ENCODE assay signal across 8 cellular contexts in genomic region chr1:161201828-161202712, GRCh38. TPM values are rescaled to one million over a fixed set of nuclear protein-coding genes. Genes with fewer than 3 reads are reported as not detected.
DNase-seq lines count a peak whose midpoint lies in the region; ATAC-seq, FAIRE-seq and TF ChIP-seq lines count a peak whose summit lies in the region.

NDUFS2 (plus strand) TSS chr1:161202367; CDS start chr1:161202386, 19 bp downstream.

- H3K36me3 ChIP-seq in OCI-LY1 (ENCODE audit: insufficient read depth, low read length) (peaks cover 31% of the 10 kb centered on the region), mesodermal cell (ENCODE audit: control insufficient read depth, insufficient read depth, low read length) (peaks cover 36% of the 10 kb centered on the region)

- H3K79me2 ChIP-seq in OCI-LY1 (ENCODE audit: insufficient read depth, low read length): no peaks in the 10 kb centered on the region

- H2AFZ ChIP-seq in OCI-LY1 (ENCODE audit: low read length): peak within 1 kb of the TSS; percentile 27

- H3K27ac ChIP-seq in OCI-LY1 (ENCODE audit: low read depth, low read length, poor library complexity, severe bottlenecking): peak within 1 kb of the TSS; percentile 77
- H3K27ac ChIP-seq in mesodermal cell (ENCODE audit: low read depth, low read length, severe bottlenecking): peak within 1 kb of the TSS; percentile 88

- WGBS in mesodermal cell (ENCODE audit: insufficient coverage in 2 of 2), 2 experiments: 7 to 8% methylated on average over 47 of the region's 53 CpGs

- no peaks in the 10 kb centered on the region for H4K20me1 ChIP-seq in OCI-LY1 (ENCODE audit: insufficient read depth, low read length)

- peak; percentile 94 for FAIRE-seq in endometrium (lab: Jason Lieb, UNC)

- no peaks in the 10 kb centered on the region for H3F3A ChIP-seq in OCI-LY1 (ENCODE audit: insufficient read depth, low read length)

- peaks cover 21% of the 10 kb centered on the region for H3K4me1 ChIP-seq in OCI-LY1 (ENCODE audit: insufficient read depth, low read length, severe bottlenecking)
- H3K4me1 ChIP-seq in mesodermal cell (ENCODE audit: control insufficient read depth, insufficient read depth, low read length, poor library complexity, severe bottlenecking): peaks cover 28% of the 10 kb centered on the region

- H3K4me3 ChIP-seq in OCI-LY1 (ENCODE audit: low read depth, low read length, poor library complexity, severe bottlenecking) (peak within 1 kb of the TSS; percentile 84), mesodermal cell (ENCODE audit: extremely low read depth, insufficient read depth, low read length, poor library complexity, severe bottlenecking) (peak within 1 kb of the TSS; percentile 89)

- peak; percentile 53 for TF ChIP-seq CTCF in OCI-LY1 (IDR thresholded peaks at IDR 0.05; ENCODE audit: low read length)

- DNase-seq in DMS 273 treated with DMSO at 0.1 percent for 48 hours (lab: John Stamatoyannopoulos, UW) (peak; percentile 98), HuH-7 (ENCODE audit: low spot score) (peak; percentile 89)
- peak; percentile 95 for DNase-seq in activated CD8-positive, alpha-beta memory T cell treated with anti-CD3 and anti-CD28 coated beads, Interleukin-2, amount 50 U/mL, for 4 hours
- DNase-seq in stimulated activated CD8-positive, alpha-beta memory T cell treated with anti-CD3 and anti-CD28 coated beads, Interleukin-15, amount 100 ng/mL, for 4 hours (ENCODE audit: low read depth in 2 of 2): peak; percentile 89 to 95

- peak within 1 kb of the TSS; percentile 91 for H3K9ac ChIP-seq in OCI-LY1 (ENCODE audit: low read length)

- H3K27me3 ChIP-seq in OCI-LY1 (ENCODE audit: insufficient read depth, low read length): no peaks in the 10 kb centered on the region

- H3K9me3 ChIP-seq in OCI-LY1 (ENCODE audit: low read length) (no peaks in the 10 kb centered on the region), mesodermal cell (ENCODE audit: control insufficient read depth, low read length) (no peaks in the 10 kb centered on the region)

- no peaks in the 10 kb centered on the region for H3K9me2 ChIP-seq in OCI-LY1 (ENCODE audit: low read depth, low read length)

- peak; percentile 95 for ATAC-seq in GM21515 (IDR thresholded peaks at IDR 0.05; ENCODE audit: unreplicated experiment)

- peak within 1 kb of the TSS; percentile 77 for H3K4me2 ChIP-seq in OCI-LY1 (ENCODE audit: low read length)

RNA-seq across cellular contexts. Expression of gene NDUFS2, which starts in this region (rescaled TPM):
- polyA plus RNA-seq in mesodermal cell (2013, experiment 1 of 2): 106 TPM
- polyA plus RNA-seq in mesodermal cell (2013, experiment 2 of 2): 95.6 TPM

Comparison
In these comparisons a context has a peak if more than half of its experiments do, and no peak if none do; other contexts are left out.
1. Peak in every context shown above with its lines: DNase-seq, ATAC-seq, H3K4me3 ChIP-seq and H3K27ac ChIP-seq.